Comparison of ENCODE assay signal across 8 cellular contexts in the genomic region with DNA sequence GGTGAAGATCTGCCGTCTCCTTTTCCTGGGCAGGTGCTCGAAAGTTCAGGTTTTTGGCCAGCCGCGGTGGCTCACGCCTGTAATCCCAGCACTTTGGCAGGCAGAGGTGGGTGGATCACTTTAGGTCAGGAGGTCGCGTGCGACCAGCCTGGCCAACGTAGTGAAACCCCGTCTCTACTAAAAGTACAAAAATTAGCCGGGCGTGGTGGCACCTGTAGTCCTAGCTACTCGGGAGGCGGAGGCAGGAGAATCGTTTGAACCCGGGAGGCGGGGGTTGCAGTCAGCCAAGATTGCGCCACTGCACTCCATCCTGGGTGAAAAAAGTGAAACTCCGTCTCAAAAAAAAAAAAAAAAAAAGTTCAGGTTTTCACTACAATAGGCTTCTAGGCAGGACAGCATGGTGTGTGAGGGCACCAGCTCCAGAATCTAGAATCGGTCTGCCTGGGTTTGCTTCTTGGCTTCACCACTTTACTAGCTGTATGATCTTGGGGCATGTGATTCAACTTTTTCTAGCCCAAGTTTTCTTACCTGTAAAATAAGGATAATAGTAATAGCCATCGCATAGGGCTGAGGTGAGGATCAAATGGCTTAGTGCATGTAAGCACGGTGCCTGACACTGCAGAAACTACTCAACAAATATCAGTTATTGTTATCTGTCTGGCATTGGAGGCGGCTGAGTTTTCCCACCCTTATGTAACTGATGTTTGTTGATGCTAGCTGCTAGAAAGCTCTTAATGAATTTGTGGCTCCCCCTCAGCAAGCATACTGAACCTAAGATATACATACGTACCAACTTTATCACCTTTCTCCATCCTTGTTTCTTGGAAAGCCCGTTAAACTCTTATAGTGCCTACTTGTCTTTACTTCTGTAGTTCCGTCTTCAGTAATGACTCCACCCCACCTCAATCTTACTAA. TPM values are rescaled to one million over a fixed set of nuclear protein-coding genes. Genes with fewer than 3 reads are reported as not detected.
DNase-seq lines count a peak whose midpoint lies in the region; ATAC-seq, FAIRE-seq and TF ChIP-seq lines count a peak whose summit lies in the region.

No MANE protein-coding gene starts in this region.

- H3K9ac ChIP-seq in H9 (ENCODE audit: extremely low read depth, insufficient read length, low read length), result peak overlapping the region; percentile 92
- peak overlapping the region; percentile 100 for H3K9ac ChIP-seq in fibroblast of lung (ENCODE audit: insufficient read depth, low read length)

- H2BK120ac ChIP-seq in H9 (ENCODE audit: low read depth, low read length, poor library complexity, severe bottlenecking), result no peak overlapping the region

- peaks cover 32% of the 10 kb centered on the region for H3K79me2 ChIP-seq in H9 (ENCODE audit: insufficient read depth, low read length)
- peaks cover 62% of the 10 kb centered on the region for H3K79me2 ChIP-seq in fibroblast of lung (ENCODE audit: control insufficient read depth, insufficient read depth, low read length)

- H3K9me3 ChIP-seq in H9 (ENCODE audit: control insufficient read depth, low read depth, low read length) (no peaks in the 10 kb centered on the region), T-helper 17 cell (ENCODE audit: control insufficient read depth, low read length, poor library complexity, severe bottlenecking) (no peaks in the 10 kb centered on the region), fibroblast of lung (ENCODE audit: control insufficient read depth, insufficient read depth, low read depth, low read length) (no peaks in the 10 kb centered on the region), sigmoid colon (no peaks in the 10 kb centered on the region)

- H3K27ac Mint-ChIP-seq in H9, result peak overlapping the region; percentile 75 to 96 (median 95); a peak in 6 of 7 replicates
- H3K27ac Mint-ChIP-seq in T-helper 17 cell, result peak overlapping the region; percentile 98

- H4K8ac ChIP-seq in H9 (replicated peaks; ENCODE audit: insufficient read length, low read depth, low read length), result no peak overlapping the region

- H2AFZ ChIP-seq in H9 (ENCODE audit: low read length), result no peak overlapping the region
- H2AFZ ChIP-seq in fibroblast of lung (ENCODE audit: low read length), result no peak overlapping the region

- no peak overlapping the region for H3K56ac ChIP-seq in H9 (ENCODE audit: insufficient read length, low read depth, low read length)

- no peak overlapping the region for H4K5ac ChIP-seq in H9 (ENCODE audit: insufficient read length, low read depth, low read length)

- no peak overlapping the region for H2BK12ac ChIP-seq in H9 (ENCODE audit: insufficient read length, low read depth, low read length)

- DNase-seq in H9, result no peak
- no peak for DNase-seq in T-helper 17 cell
- no peak for DNase-seq in fibroblast of lung (ENCODE audit: low read depth in 2 of 2)
- no peak for DNase-seq in sigmoid colon
- no peak for DNase-seq in central memory CD4-positive, alpha-beta T cell
- no peak for DNase-seq in urothelium cell line (ENCODE audit: low spot score)

- H3K4me3 Mint-ChIP-seq in H9 (peak overlapping the region; percentile 96 to 97), T-helper 17 cell (peak overlapping the region; percentile 100)

- WGBS in H9 (ENCODE audit: extremely low coverage, insufficient read length, low lambda C conversion rate), result no CpG with 5 or more reads among the region's 26 CpGs
- 64 to 72% methylated on average over 26 of the region's 26 CpGs for WGBS in sigmoid colon, 2 donors

- H4K91ac ChIP-seq in H9 (ENCODE audit: insufficient read length, low read depth, low read length), result no peak overlapping the region

- no peak overlapping the region for H2BK5ac ChIP-seq in H9 (ENCODE audit: insufficient read length, low read length)

- H2AK5ac ChIP-seq in H9 (ENCODE audit: insufficient read length, low read length), result no peak overlapping the region

- no peak overlapping the region for H3K23ac ChIP-seq in H9 (ENCODE audit: insufficient read length, low read depth, low read length)

- H3K36me3 Mint-ChIP-seq in H9 (ENCODE audit: insufficient read depth in 1 of 3, low read depth in 3 of 3), result peaks cover 14 to 36% (median 20%) of the 10 kb centered on the region in 3 experiments
- H3K36me3 Mint-ChIP-seq in T-helper 17 cell (ENCODE audit: low read depth), result peaks cover 4% of the 10 kb centered on the region

- H3K4me1 ChIP-seq in H9 (ENCODE audit: insufficient read depth, low read length) (peaks cover 4% of the 10 kb centered on the region), fibroblast of lung (ENCODE audit: control insufficient read depth, extremely low read depth, insufficient read depth, low read length) (peaks cover 12% of the 10 kb centered on the region), sigmoid colon (peaks cover 0 to 59% (median 45%) of the 10 kb centered on the region in 4 donors)

- H2BK20ac ChIP-seq in H9 (ENCODE audit: low read depth, low read length, poor library complexity, severe bottlenecking), result no peak overlapping the region

- H2BK15ac ChIP-seq in H9 (ENCODE audit: low read depth, low read length), result no peak overlapping the region

- no peak for TF ChIP-seq CTCF in H9 (conservative IDR thresholded peaks at IDR 0.05)
- no peak for TF ChIP-seq CTCF in fibroblast of lung (conservative IDR thresholded peaks at IDR 0.05 in 1 of 2, IDR thresholded peaks at IDR 0.05 in 1 of 2; ENCODE audit: low read depth in 1 of 2, low read length in 2 of 2)
- TF ChIP-seq CTCF in sigmoid colon (IDR thresholded peaks at IDR 0.05), result no peak

- no peak overlapping the region for H3K14ac ChIP-seq in H9 (ENCODE audit: insufficient read depth, low read length)

- H3K27me3 ChIP-seq in H9 (ENCODE audit: insufficient read depth, low read length) (no peaks in the 10 kb centered on the region), fibroblast of lung (ENCODE audit: control insufficient read depth, insufficient read depth, low read length) (no peaks in the 10 kb centered on the region), sigmoid colon (no peaks in the 10 kb centered on the region)

- TF ChIP-seq POLR2A in sigmoid colon (IDR thresholded peaks at IDR 0.05), result no peak

- H3K4me3 ChIP-seq in fibroblast of lung (replicated peaks in 1 of 4; ENCODE audit: control extremely low read depth in 1 of 4, insufficient read depth in 1 of 4, low read depth in 3 of 4, low read length in 4 of 4) (peak overlapping the region; percentile 94 to 100 (median 98)), sigmoid colon (peak overlapping the region; percentile 64 to 94 (median 76))

- ATAC-seq in T-helper 17 cell (peak; percentile 2), HG03108 (IDR thresholded peaks at IDR 0.05; ENCODE audit: unreplicated experiment) (no peak), GM21515 (IDR thresholded peaks at IDR 0.05; ENCODE audit: unreplicated experiment) (no peak)

- intact Hi-C loops in sigmoid colon (cut with DNase I), result loop anchor here (5.0 to 10.0 kb wide), 2 partner anchors 123 to 350 kb away; partner anchors contain the start of gene NOL11

- H3K27me3 Mint-ChIP-seq in H9 (ENCODE audit: low read depth), result no peaks in the 10 kb centered on the region
- H3K27me3 Mint-ChIP-seq in T-helper 17 cell, result no peaks in the 10 kb centered on the region

- peaks cover 7% of the 10 kb centered on the region for H3K23me2 ChIP-seq in H9 (ENCODE audit: insufficient read length, low read depth, low read length, poor library complexity, severe bottlenecking)

- H4K20me1 ChIP-seq in H9 (ENCODE audit: control insufficient read depth, insufficient read depth, insufficient read length) (no peaks in the 10 kb centered on the region), fibroblast of lung (ENCODE audit: control insufficient read depth, extremely low read depth, insufficient read depth, low read length) (no peaks in the 10 kb centered on the region)

- no peaks in the 10 kb centered on the region for H3K79me1 ChIP-seq in H9 (ENCODE audit: insufficient read depth, low read depth, low read length, poor library complexity, severe bottlenecking)

- H3K27ac ChIP-seq in H9 (ENCODE audit: insufficient read length, low read depth, low read length), result no peak overlapping the region
- peak overlapping the region; percentile 99 for H3K27ac ChIP-seq in fibroblast of lung (ENCODE audit: insufficient read depth, low read length)
- H3K27ac ChIP-seq in sigmoid colon, result peak overlapping the region; percentile 87 to 93 (median 92)

- no peaks in the 10 kb centered on the region for H3K9me3 Mint-ChIP-seq in H9

- no peak overlapping the region for H3K18ac ChIP-seq in H9 (ENCODE audit: insufficient read length, low read depth, low read length)

- H3K36me3 ChIP-seq in fibroblast of lung (ENCODE audit: control insufficient read depth, insufficient read depth, low read length), result no peaks in the 10 kb centered on the region
- peaks cover 0 to 5% (median 0%) of the 10 kb centered on the region in 4 donors for H3K36me3 ChIP-seq in sigmoid colon

- no peak overlapping the region for H3T11ph ChIP-seq in H9 (ENCODE audit: low read length)

- H3K4ac ChIP-seq in H9 (ENCODE audit: low read depth, low read length), result no peak overlapping the region

- H3K4me2 ChIP-seq in H9 (ENCODE audit: insufficient read depth, insufficient read length, low read length), result peak overlapping the region; percentile 100
- H3K4me2 ChIP-seq in fibroblast of lung (ENCODE audit: extremely low read depth, insufficient read depth, low read length), result peak overlapping the region; percentile 92

- no peak for FAIRE-seq in urothelium cell line (lab: Jason Lieb, UNC)

- peaks cover 17 to 24% of the 10 kb centered on the region in 2 experiments for H3K4me1 Mint-ChIP-seq in H9
- H3K4me1 Mint-ChIP-seq in T-helper 17 cell, result peaks cover 45% of the 10 kb centered on the region

- no peak for TF ChIP-seq EP300 in sigmoid colon (IDR thresholded peaks at IDR 0.05)

RNA-seq across cellular contexts. Expression of gene PSMD12, which starts 1.3 kb away (rescaled TPM):
- 90.5 and 92.9 TPM in 2 replicates for total RNA-seq in H9 (2021)
- total RNA-seq in T-helper 17 cell, result 10 to 100 TPM; 43.4 to 53.8 TPM
- 19.3 and 21.3 TPM in 2 replicates for total RNA-seq in fibroblast of lung
- polyA plus RNA-seq in fibroblast of lung, result 66.2 and 74.2 TPM in 2 replicates
- polyA plus RNA-seq in fibroblast of lung (2012), result 45.6 and 55.4 TPM in 2 replicates
- polyA minus RNA-seq in fibroblast of lung (ENCODE audit: low replicate concordance), result 7.7 and 12.0 TPM in 2 replicates
- 10 to 100 TPM; 30.0 to 38.9 (median 33.0) TPM for total RNA-seq in sigmoid colon
- 10 to 100 TPM; 11.4 to 21.1 (median 15.7) TPM for polyA plus RNA-seq in sigmoid colon

RNA-seq across cellular contexts. Expression of gene PITPNC1, which starts 12.0 kb away (rescaled TPM):
- 37.5 and 39.1 TPM in 2 replicates for total RNA-seq in H9 (2021)
- 10 to 100 TPM; 72.9 to 82.0 TPM for total RNA-seq in T-helper 17 cell
- total RNA-seq in fibroblast of lung, result 4.1 and 5.8 TPM in 2 replicates
- 7.1 and 18.1 TPM in 2 replicates for polyA plus RNA-seq in fibroblast of lung
- 6.1 and 14.6 TPM in 2 replicates for polyA plus RNA-seq in fibroblast of lung (2012)
- 3.1 and 9.2 TPM in 2 replicates for polyA minus RNA-seq in fibroblast of lung (ENCODE audit: low replicate concordance)
- 10 to 100 TPM in 1 of 4 donors, 1 to 10 TPM in 3; 3.6 to 14.7 (median 7.8) TPM for total RNA-seq in sigmoid colon
- 10 to 100 TPM in 1 of 3 donors, 1 to 10 TPM in 2; 3.0 to 15.7 (median 5.3) TPM for polyA plus RNA-seq in sigmoid colon
